In the genomic region with DNA sequence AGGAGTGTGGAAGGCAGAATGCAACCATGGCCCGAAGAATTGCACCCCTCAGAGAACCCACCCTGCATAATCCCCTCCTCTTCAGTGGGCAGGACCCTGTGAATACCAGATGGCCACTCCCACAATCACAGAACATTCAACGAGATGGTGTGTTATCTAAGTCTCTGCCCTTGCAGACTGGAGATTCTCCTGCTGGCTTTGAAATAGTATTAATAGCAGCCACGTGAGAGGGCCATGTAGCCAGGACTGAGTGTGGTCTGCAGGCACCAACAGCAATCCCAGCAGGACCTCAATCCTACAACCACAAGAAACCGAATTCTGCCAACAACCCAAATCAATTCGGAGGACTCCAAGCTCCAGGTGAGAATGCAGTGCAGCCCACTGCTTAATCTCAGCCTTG, we compare ENCODE assay signal across 16 cellular contexts.
DNase-seq lines count a peak whose midpoint lies in the region; ATAC-seq and TF ChIP-seq lines count a peak whose summit lies in the region.
"Had no signal": no experiment of that assay in that cellular context is flagged by ENCODE, and none has a peak within 500 bp of the region (broad histone marks: within the 10 kb centered on the region; RNA-seq: fewer than 3 reads in every experiment).

No MANE protein-coding gene starts in this region.

- no peaks in the 10 kb centered on the region for H3K9me3 ChIP-seq in endodermal cell (ENCODE audit: control insufficient read depth, low read length)
- H3K9me3 ChIP-seq in left lung, result no peaks in the 10 kb centered on the region
- H3K9me3 ChIP-seq: BLaER1 had no signal

- H3K36me3 ChIP-seq in endodermal cell (ENCODE audit: control insufficient read depth, insufficient read depth, low read length) (peaks cover 5% of the 10 kb centered on the region), left lung (peaks cover 0 to 32% of the 10 kb centered on the region in 2 donors)

- CTCF ChIA-PET in activated CD4-positive, alpha-beta T cell treated with anti-CD3 and anti-CD28 coated beads, Interleukin-2, amount 10 ng/mL, durations not matched to agents 7 days and 5 days (lab: Charles Lee), result interaction anchor here (0.6 kb wide), 1 partner anchor 58 kb away, joined by 5 read pairs; no protein-coding TSS in a partner anchor

- DNase-seq in activated CD4-positive, alpha-beta T cell treated with anti-CD3 and anti-CD28 coated beads, Interleukin-2, amount 10 ng/mL, durations not matched to agents 7 days and 5 days, result no peak
- DNase-seq in activated CD4-positive, alpha-beta T cell treated with anti-CD3 and anti-CD28 coated beads, Interleukin-2, amount 10 ng/mL, durations not matched to agents 24 days and 14 days, result no peak
- DNase-seq in endodermal cell (no peak), mesothelial cell of epicardium (ENCODE audit: low spot score in 2 of 2, unreplicated experiment in 2 of 2) (no peak), left lung (no peak), NCI-H226 (no peak)
- DNase-seq in naive thymus-derived CD8-positive, alpha-beta T cell, result no peak
- DNase-seq: DMS153, EL, H9, IMR-90, NCI-H1930, NCI-H524 had no signal

- intact Hi-C loops in activated CD4-positive, alpha-beta T cell treated with anti-CD3 and anti-CD28 coated beads, Interleukin-2, amount 10 ng/mL, durations not matched to agents 24 days and 14 days (cut with micrococcal nuclease), result no loop called here
- intact Hi-C loops in left lung (cut with DNase I), result no loop called here

- no peaks in the 10 kb centered on the region for H3K4me1 ChIP-seq in endodermal cell (ENCODE audit: control insufficient read depth, insufficient read depth, low read length)
- no peaks in the 10 kb centered on the region for H3K4me1 ChIP-seq in left lung

- H3K9ac ChIP-seq in endodermal cell (ENCODE audit: extremely low read depth, low read length, poor library complexity, severe bottlenecking), result no peak overlapping the region
- H3K9ac ChIP-seq: BLaER1 had no signal

- no peak overlapping the region for H3K4me3 Mint-ChIP-seq in activated CD4-positive, alpha-beta T cell treated with anti-CD3 and anti-CD28 coated beads, Interleukin-2, amount 10 ng/mL, durations not matched to agents 7 days and 5 days
- no peak overlapping the region for H3K4me3 Mint-ChIP-seq in activated CD4-positive, alpha-beta T cell treated with anti-CD3 and anti-CD28 coated beads, Interleukin-2, amount 10 ng/mL, durations not matched to agents 24 days and 14 days
- H3K4me3 Mint-ChIP-seq in endodermal cell (no peak overlapping the region), mesothelial cell of epicardium (no peak overlapping the region)
- H3K4me3 Mint-ChIP-seq in naive thymus-derived CD8-positive, alpha-beta T cell, result no peak overlapping the region
- H3K4me3 Mint-ChIP-seq: H9 had no signal

- peaks cover 23% of the 10 kb centered on the region for H3K36me3 Mint-ChIP-seq in activated CD4-positive, alpha-beta T cell treated with anti-CD3 and anti-CD28 coated beads, Interleukin-2, amount 10 ng/mL, durations not matched to agents 7 days and 5 days (ENCODE audit: low read depth)
- peaks cover 47% of the 10 kb centered on the region for H3K36me3 Mint-ChIP-seq in activated CD4-positive, alpha-beta T cell treated with anti-CD3 and anti-CD28 coated beads, Interleukin-2, amount 10 ng/mL, durations not matched to agents 24 days and 14 days (ENCODE audit: low read depth)
- H3K36me3 Mint-ChIP-seq in endodermal cell (ENCODE audit: low read depth), result peaks cover 11% of the 10 kb centered on the region
- H3K36me3 Mint-ChIP-seq in mesothelial cell of epicardium, result peaks cover 7% of the 10 kb centered on the region
- peaks cover 0 to 36% (median 3%) of the 10 kb centered on the region in 3 donors for H3K36me3 Mint-ChIP-seq in naive thymus-derived CD8-positive, alpha-beta T cell

- WGBS in endodermal cell (ENCODE audit: insufficient coverage in 1 of 2, insufficient read length in 1 of 2), 2 experiments, result 77 to 86% methylated on average over 3 to 5 of the region's 5 CpGs

- H3K4me3 ChIP-seq in endodermal cell (ENCODE audit: low read length) (no peak overlapping the region), left lung (no peak overlapping the region)
- H3K4me3 ChIP-seq: BLaER1 had no signal

- no peak overlapping the region for H3K27ac ChIP-seq in endodermal cell (ENCODE audit: low read depth, low read length)
- no peak overlapping the region for H3K27ac ChIP-seq in left lung
- H3K27ac ChIP-seq: 22Rv1, BLaER1 had no signal

- POLR2A ChIA-PET in activated CD4-positive, alpha-beta T cell treated with anti-CD3 and anti-CD28 coated beads, Interleukin-2, amount 10 ng/mL, durations not matched to agents 7 days and 5 days (lab: Charles Lee), result no interaction called here
- POLR2A ChIA-PET in naive thymus-derived CD8-positive, alpha-beta T cell (lab: Charles Lee), result interaction anchor here (1.1 kb wide), 1 partner anchor 9 kb away, joined by 3 read pairs; no protein-coding TSS in a partner anchor

- no peak for ATAC-seq in left lung
- ATAC-seq in HG03460 (IDR thresholded peaks at IDR 0.05; ENCODE audit: unreplicated experiment), result no peak
- no peak for ATAC-seq in naive thymus-derived CD8-positive, alpha-beta T cell

- H3K9me3 Mint-ChIP-seq in activated CD4-positive, alpha-beta T cell treated with anti-CD3 and anti-CD28 coated beads, Interleukin-2, amount 10 ng/mL, durations not matched to agents 7 days and 5 days, result no peaks in the 10 kb centered on the region
- no peaks in the 10 kb centered on the region for H3K9me3 Mint-ChIP-seq in activated CD4-positive, alpha-beta T cell treated with anti-CD3 and anti-CD28 coated beads, Interleukin-2, amount 10 ng/mL, durations not matched to agents 24 days and 14 days
- no peaks in the 10 kb centered on the region for H3K9me3 Mint-ChIP-seq in endodermal cell
- H3K9me3 Mint-ChIP-seq in mesothelial cell of epicardium, result no peaks in the 10 kb centered on the region
- H3K9me3 Mint-ChIP-seq in naive thymus-derived CD8-positive, alpha-beta T cell, result no peaks in the 10 kb centered on the region
- H3K9me3 Mint-ChIP-seq: H9 had no signal

- no peaks in the 10 kb centered on the region for H3K27me3 Mint-ChIP-seq in activated CD4-positive, alpha-beta T cell treated with anti-CD3 and anti-CD28 coated beads, Interleukin-2, amount 10 ng/mL, durations not matched to agents 7 days and 5 days
- H3K27me3 Mint-ChIP-seq in activated CD4-positive, alpha-beta T cell treated with anti-CD3 and anti-CD28 coated beads, Interleukin-2, amount 10 ng/mL, durations not matched to agents 24 days and 14 days, result no peaks in the 10 kb centered on the region
- no peaks in the 10 kb centered on the region for H3K27me3 Mint-ChIP-seq in endodermal cell (ENCODE audit: insufficient read depth)
- H3K27me3 Mint-ChIP-seq in mesothelial cell of epicardium (ENCODE audit: low read depth), result no peaks in the 10 kb centered on the region
- no peaks in the 10 kb centered on the region for H3K27me3 Mint-ChIP-seq in naive thymus-derived CD8-positive, alpha-beta T cell

- TF ChIP-seq CTCF in endodermal cell (conservative IDR thresholded peaks at IDR 0.05) (no peak), mesothelial cell of epicardium (IDR thresholded peaks at IDR 0.05; ENCODE audit: unreplicated experiment) (no peak), left lung (IDR thresholded peaks at IDR 0.05) (no peak)

- peak overlapping the region; percentile 34 for H3K27ac Mint-ChIP-seq in activated CD4-positive, alpha-beta T cell treated with anti-CD3 and anti-CD28 coated beads, Interleukin-2, amount 10 ng/mL, durations not matched to agents 7 days and 5 days
- no peak overlapping the region for H3K27ac Mint-ChIP-seq in activated CD4-positive, alpha-beta T cell treated with anti-CD3 and anti-CD28 coated beads, Interleukin-2, amount 10 ng/mL, durations not matched to agents 24 days and 14 days
- H3K27ac Mint-ChIP-seq in endodermal cell, result peak overlapping the region; percentile 20
- peak overlapping the region; percentile 39 for H3K27ac Mint-ChIP-seq in mesothelial cell of epicardium
- H3K27ac Mint-ChIP-seq in naive thymus-derived CD8-positive, alpha-beta T cell, result peak overlapping the region in 4 of 10 donors; percentile 5 to 54 (median 34)

- H3K27me3 ChIP-seq in endodermal cell (ENCODE audit: control insufficient read depth, insufficient read depth, low read length, poor library complexity, severe bottlenecking) (no peaks in the 10 kb centered on the region), left lung (no peaks in the 10 kb centered on the region)
- H3K27me3 ChIP-seq: BLaER1 had no signal

- H3K4me1 Mint-ChIP-seq in activated CD4-positive, alpha-beta T cell treated with anti-CD3 and anti-CD28 coated beads, Interleukin-2, amount 10 ng/mL, durations not matched to agents 7 days and 5 days, result peaks cover 28% of the 10 kb centered on the region
- peaks cover 28% of the 10 kb centered on the region for H3K4me1 Mint-ChIP-seq in activated CD4-positive, alpha-beta T cell treated with anti-CD3 and anti-CD28 coated beads, Interleukin-2, amount 10 ng/mL, durations not matched to agents 24 days and 14 days
- H3K4me1 Mint-ChIP-seq in endodermal cell, result peaks cover 22% of the 10 kb centered on the region
- H3K4me1 Mint-ChIP-seq in mesothelial cell of epicardium, result peaks cover 15% of the 10 kb centered on the region
- H3K4me1 Mint-ChIP-seq in naive thymus-derived CD8-positive, alpha-beta T cell, result peaks cover 30 to 72% (median 62%) of the 10 kb centered on the region in 4 donors
